Comparison of ENCODE assay signal across 2 cellular contexts in the genomic region with DNA sequence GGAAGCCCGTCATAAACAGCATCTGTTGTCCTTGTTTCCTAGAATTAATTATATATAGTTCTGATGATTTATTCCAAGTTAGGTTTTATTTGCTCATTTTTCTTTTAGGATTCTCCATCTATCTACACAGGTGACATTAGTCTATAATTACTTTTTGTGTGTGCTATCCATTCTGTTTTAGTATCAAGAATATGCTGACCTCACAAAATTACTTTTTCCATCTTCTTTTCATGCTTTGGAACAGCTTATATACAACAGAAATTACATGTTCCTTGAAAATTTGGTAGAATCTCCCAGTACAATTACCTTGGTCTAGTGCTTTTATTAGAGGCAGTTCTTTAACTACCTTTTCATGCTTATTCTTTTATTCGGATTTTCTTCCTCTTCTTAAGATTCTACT.
TF ChIP-seq lines count a peak whose summit lies in the region.

No MANE protein-coding gene starts in this region.

TF ChIP-seq in A549, 52 proteins besides CTCF, POLR2A, EP300 and RAD21:
- TF ChIP-seq MAFK (IDR thresholded peaks at IDR 0.05; ENCODE audit: partially characterized antibody) = peak; percentile 91
- TF ChIP-seq GATA3 (IDR thresholded peaks at IDR 0.05; ENCODE audit: borderline replicate concordance) = no peak

TF ChIP-seq in K562, 482 proteins besides CTCF, POLR2A, EP300 and RAD21:
- TF ChIP-seq XRCC3 (IDR thresholded peaks at IDR 0.05) (no peak), ZNF316 (IDR thresholded peaks at IDR 0.05) (peak; percentile 87), C11orf30 (IDR thresholded peaks at IDR 0.05; ENCODE audit: low read depth) (peak; percentile 80), MAFG (tag; conservative IDR thresholded peaks at IDR 0.05) (peak; percentile 76), DNMT1 (IDR thresholded peaks at IDR 0.05) (no peak), ESRRA (IDR thresholded peaks at IDR 0.05; ENCODE audit: borderline replicate concordance, low read depth) (no peak), MAFF (IDR thresholded peaks at IDR 0.05; ENCODE audit: low read length) (peak; percentile 72), MAFK (IDR thresholded peaks at IDR 0.05; ENCODE audit: low read length) (peak; percentile 58; the same call in 1 of the 2 replicates)
- TF ChIP-seq, protein P1, sequence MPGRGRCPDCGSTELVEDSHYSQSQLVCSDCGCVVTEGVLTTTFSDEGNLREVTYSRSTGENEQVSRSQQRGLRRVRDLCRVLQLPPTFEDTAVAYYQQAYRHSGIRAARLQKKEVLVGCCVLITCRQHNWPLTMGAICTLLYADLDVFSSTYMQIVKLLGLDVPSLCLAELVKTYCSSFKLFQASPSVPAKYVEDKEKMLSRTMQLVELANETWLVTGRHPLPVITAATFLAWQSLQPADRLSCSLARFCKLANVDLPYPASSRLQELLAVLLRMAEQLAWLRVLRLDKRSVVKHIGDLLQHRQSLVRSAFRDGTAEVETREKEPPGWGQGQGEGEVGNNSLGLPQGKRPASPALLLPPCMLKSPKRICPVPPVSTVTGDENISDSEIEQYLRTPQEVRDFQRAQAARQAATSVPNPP (IDR thresholded peaks at IDR 0.05; ENCODE audit: borderline replicate concordance, insufficient read depth, insufficient read length) = no peak
